ENCODE assay signal across 29 cellular contexts in genomic region chr5:160001457-160001856, GRCh38. TPM values are rescaled to one million over a fixed set of nuclear protein-coding genes. Genes with fewer than 3 reads are reported as not detected.
A peak's percentile ranks its signal among the peaks of the same experiment; 100 is the strongest.
DNase-seq lines count a peak whose midpoint lies in the region; ATAC-seq and TF ChIP-seq lines count a peak whose summit lies in the region.
"Had no signal": no experiment of that assay in that cellular context is flagged by ENCODE, and none has a peak within 500 bp of the region (broad histone marks: within the 10 kb centered on the region; RNA-seq: fewer than 3 reads in every experiment).

No MANE protein-coding gene starts in this region.

- H3K27me3 Mint-ChIP-seq in H9 (ENCODE audit: low read depth) (peaks cover 19% of the 10 kb centered on the region), progenitor cell of endocrine pancreas (no peaks in the 10 kb centered on the region)

- WGBS in H9 (ENCODE audit: extremely low coverage, insufficient read length, low lambda C conversion rate): no CpG with 5 or more reads among the region's 3 CpGs

- intact Hi-C loops in mucosa of descending colon (cut with DNase I, micrococcal nuclease): no loop called here
- intact Hi-C loops in PC-3 (cut with micrococcal nuclease): no loop called here

- TF ChIP-seq CTCF in H9 (conservative IDR thresholded peaks at IDR 0.05) (no peak), mucosa of descending colon (IDR thresholded peaks at IDR 0.05) (no peak), PC-3 (conservative IDR thresholded peaks at IDR 0.05; ENCODE audit: low read depth, low read length) (no peak), BE2C (IDR thresholded peaks at IDR 0.05; ENCODE audit: low read depth, low read length) (no peak), progenitor cell of endocrine pancreas (IDR thresholded peaks at IDR 0.05; ENCODE audit: unreplicated experiment) (no peak)

- H3K18ac ChIP-seq in H9 (ENCODE audit: insufficient read length, low read depth, low read length): no peak overlapping the region

- H2AFZ ChIP-seq in H9 (ENCODE audit: low read length): no peak overlapping the region
- H2AFZ ChIP-seq in PC-3 (ENCODE audit: low read length): no peak overlapping the region

- H4K20me1 ChIP-seq in H9 (ENCODE audit: control insufficient read depth, insufficient read depth, insufficient read length) (no peaks in the 10 kb centered on the region), PC-3 (ENCODE audit: low read length) (no peaks in the 10 kb centered on the region)

- no peak overlapping the region for H3T11ph ChIP-seq in H9 (ENCODE audit: low read length)

- H3K27ac Mint-ChIP-seq in H9 (no peak overlapping the region), progenitor cell of endocrine pancreas (no peak overlapping the region)
- H3K27ac Mint-ChIP-seq: activated naive CD4-positive, alpha-beta T cell treated with anti-CD3 and anti-CD28 coated beads for 36 hours; activated T-helper 1 cell treated with anti-CD3 and anti-CD28 coated beads, Interleukin-12 subunit alpha, Interleukin-12 subunit beta, Interleukin-2, Interleukin-4 antibody, amounts not matched to agents 30 ng/mL and 10 ng/mL and 1 ng/mL, durations not matched to agents 14 hours and 24 hours and 36 hours; brain; memory B cell; stimulated activated naive B cell treated with anti-CD40 and anti-IgM and Interleukin-4, amounts not matched to agents 10 μg/mL and 1 μg/mL and 100 μg/mL, for 72 hours had no signal

- H3F3A ChIP-seq in PC-3 (ENCODE audit: low read length, unreplicated experiment): no peaks in the 10 kb centered on the region

- no peaks in the 10 kb centered on the region for H3K9me3 Mint-ChIP-seq in H9
- no peaks in the 10 kb centered on the region for H3K9me3 Mint-ChIP-seq in progenitor cell of endocrine pancreas (ENCODE audit: low read depth)
- H3K9me3 Mint-ChIP-seq: activated naive CD4-positive, alpha-beta T cell treated with anti-CD3 and anti-CD28 coated beads for 36 hours; activated T-helper 1 cell treated with anti-CD3 and anti-CD28 coated beads, Interleukin-12 subunit alpha, Interleukin-12 subunit beta, Interleukin-2, Interleukin-4 antibody, amounts not matched to agents 30 ng/mL and 10 ng/mL and 1 ng/mL, durations not matched to agents 14 hours and 24 hours and 36 hours; brain; CD14-positive monocyte; memory B cell; stimulated activated naive B cell treated with anti-CD40 and anti-IgM and Interleukin-4, amounts not matched to agents 10 μg/mL and 1 μg/mL and 100 μg/mL, for 72 hours had no signal

- H3K4ac ChIP-seq in H9 (ENCODE audit: low read depth, low read length): no peak overlapping the region

- no peak overlapping the region for H3K14ac ChIP-seq in H9 (ENCODE audit: insufficient read depth, low read length)

- no peaks in the 10 kb centered on the region for H3K23me2 ChIP-seq in H9 (ENCODE audit: insufficient read length, low read depth, low read length, poor library complexity, severe bottlenecking)

- H2BK5ac ChIP-seq in H9 (ENCODE audit: insufficient read length, low read length): no peak overlapping the region

- POLR2A ChIA-PET in PC-3 (lab: Charles Lee; ENCODE audit: unreplicated experiment): no interaction called here

- no peak overlapping the region for H2BK120ac ChIP-seq in H9 (ENCODE audit: low read depth, low read length, poor library complexity, severe bottlenecking)

- H3K4me2 ChIP-seq in H9 (ENCODE audit: insufficient read depth, insufficient read length, low read length) (no peak overlapping the region), PC-3 (ENCODE audit: low read length) (no peak overlapping the region)
- H3K4me2 ChIP-seq: KMS-11 had no signal

- no peak overlapping the region for H2BK20ac ChIP-seq in H9 (ENCODE audit: low read depth, low read length, poor library complexity, severe bottlenecking)

- H3K9ac ChIP-seq in H9 (ENCODE audit: extremely low read depth, insufficient read length, low read length) (no peak overlapping the region), PC-3 (ENCODE audit: low read length) (no peak overlapping the region)
- H3K9ac ChIP-seq: KMS-11 had no signal

- H3K27ac ChIP-seq in H9 (ENCODE audit: insufficient read length, low read depth, low read length) (no peak overlapping the region), PC-3 (ENCODE audit: low read length) (no peak overlapping the region)
- H3K27ac ChIP-seq: adrenal gland, gastroesophageal sphincter, KMS-11, Peyer's patch, prostate gland, sigmoid colon, SJSA1, suprapubic skin, vagina had no signal

- DNase-seq in DMS153 treated with DMSO at 0.1 percent for 48 hours (lab: John Stamatoyannopoulos, UW; ENCODE audit: unreplicated experiment) (peak; percentile 2), H9 (no peak), NCI-H774 (lab: John Stamatoyannopoulos, UW) (peak; percentile 84), mucosa of descending colon (peak in 2 of 3 donors; percentile 42 to 56), PC-3 (no peak), BE2C (no peak), progenitor cell of endocrine pancreas (ENCODE audit: low spot score, unreplicated experiment) (no peak)
- DNase-seq: activated CD4-positive, alpha-beta T cell treated with anti-CD3 and anti-CD28 coated beads, Interleukin-2, amount 50 U/mL, for 48 hours; activated naive CD4-positive, alpha-beta T cell treated with anti-CD3 and anti-CD28 coated beads for 36 hours; HCEC 1CT; hippocampal formation; NCI-H187; Peyer's patch; sigmoid colon; stimulated activated CD4-positive, alpha-beta T cell treated with anti-CD3 and anti-CD28 coated beads, Interleukin-4, amount 100 ng/mL, for 4 hours; stimulated activated naive B cell treated with anti-CD40 and anti-IgM and Interleukin-4, amounts not matched to agents 10 μg/mL and 1 μg/mL and 100 μg/mL, for 72 hours; T-helper 1 cell had no signal

- H3K9me2 ChIP-seq in PC-3 (replicated peaks; ENCODE audit: low read length): no peaks in the 10 kb centered on the region

- H3K79me1 ChIP-seq in H9 (ENCODE audit: insufficient read depth, low read depth, low read length, poor library complexity, severe bottlenecking): no peaks in the 10 kb centered on the region

- ATAC-seq in mucosa of descending colon: peak; percentile 78
- ATAC-seq in PC-3: no peak
- no peak for ATAC-seq in GM19351 (IDR thresholded peaks at IDR 0.05; ENCODE audit: unreplicated experiment)
- ATAC-seq: gastroesophageal sphincter; stimulated activated naive B cell treated with anti-CD40 and anti-IgM and Interleukin-4, amounts not matched to agents 10 μg/mL and 1 μg/mL and 100 μg/mL, for 72 hours had no signal

- H4K91ac ChIP-seq in H9 (ENCODE audit: insufficient read length, low read depth, low read length): no peak overlapping the region

- H3K36me3 Mint-ChIP-seq in H9 (ENCODE audit: insufficient read depth in 1 of 3, low read depth in 3 of 3) (no peaks in the 10 kb centered on the region), progenitor cell of endocrine pancreas (ENCODE audit: insufficient read depth) (no peaks in the 10 kb centered on the region)
- H3K36me3 Mint-ChIP-seq: brain; CD14-positive monocyte; memory B cell; stimulated activated naive B cell treated with anti-CD40 and anti-IgM and Interleukin-4, amounts not matched to agents 10 μg/mL and 1 μg/mL and 100 μg/mL, for 72 hours had no signal

- H3K4me3 ChIP-seq in mucosa of descending colon (no peak overlapping the region), PC-3 (ENCODE audit: low read length) (no peak overlapping the region), BE2C (ENCODE audit: low read depth, low read length) (no peak overlapping the region)
- H3K4me3 ChIP-seq: adrenal gland, gastroesophageal sphincter, Peyer's patch, prostate gland, sigmoid colon, SJSA1, suprapubic skin, vagina had no signal

- H4K5ac ChIP-seq in H9 (ENCODE audit: insufficient read length, low read depth, low read length): no peak overlapping the region

- H3K56ac ChIP-seq in H9 (ENCODE audit: insufficient read length, low read depth, low read length): no peak overlapping the region

- H3K36me3 ChIP-seq in mucosa of descending colon (ENCODE audit: low read depth) (no peaks in the 10 kb centered on the region), PC-3 (ENCODE audit: low read depth, low read length) (no peaks in the 10 kb centered on the region), BE2C (no peaks in the 10 kb centered on the region)
- H3K36me3 ChIP-seq: adrenal gland, gastroesophageal sphincter, Peyer's patch, prostate gland, sigmoid colon, SJSA1, suprapubic skin, vagina had no signal

- H3K4me1 Mint-ChIP-seq in H9 (no peaks in the 10 kb centered on the region), progenitor cell of endocrine pancreas (ENCODE audit: low read depth) (no peaks in the 10 kb centered on the region)
- H3K4me1 Mint-ChIP-seq: brain; CD14-positive monocyte; memory B cell; stimulated activated naive B cell treated with anti-CD40 and anti-IgM and Interleukin-4, amounts not matched to agents 10 μg/mL and 1 μg/mL and 100 μg/mL, for 72 hours had no signal

- H3K27me3 ChIP-seq in H9 (ENCODE audit: insufficient read depth, low read length): no peaks in the 10 kb centered on the region
- no peaks in the 10 kb centered on the region; the same call in 1 of the 2 replicates for H3K27me3 ChIP-seq in PC-3 (ENCODE audit: low read length)
- H3K27me3 ChIP-seq in BE2C: peaks cover 45% of the 10 kb centered on the region
- H3K27me3 ChIP-seq: adrenal gland, gastroesophageal sphincter, Peyer's patch, sigmoid colon, SJSA1, vagina had no signal

- H2BK12ac ChIP-seq in H9 (ENCODE audit: insufficient read length, low read depth, low read length): no peak overlapping the region

- no peak overlapping the region for H3K23ac ChIP-seq in H9 (ENCODE audit: insufficient read length, low read depth, low read length)

- H3K79me2 ChIP-seq in H9 (ENCODE audit: insufficient read depth, low read length) (no peaks in the 10 kb centered on the region), PC-3 (ENCODE audit: low read length) (no peaks in the 10 kb centered on the region)

- H2AK5ac ChIP-seq in H9 (ENCODE audit: insufficient read length, low read length): no peak overlapping the region

- no TSS peak for BruUV-seq in PC-3 (replicated peaks; lab: Mats Ljungman, UMichigan)

- CTCF ChIA-PET in PC-3 (lab: Charles Lee): no interaction called here

- no peak overlapping the region for H2BK15ac ChIP-seq in H9 (ENCODE audit: low read depth, low read length)

- H3K4me3 Mint-ChIP-seq in H9 (no peak overlapping the region; a peak in 1 of 5 replicates), progenitor cell of endocrine pancreas (ENCODE audit: low read depth) (no peak overlapping the region)
- H3K4me3 Mint-ChIP-seq: activated naive CD4-positive, alpha-beta T cell treated with anti-CD3 and anti-CD28 coated beads for 36 hours; activated T-helper 1 cell treated with anti-CD3 and anti-CD28 coated beads, Interleukin-12 subunit alpha, Interleukin-12 subunit beta, Interleukin-2, Interleukin-4 antibody, amounts not matched to agents 30 ng/mL and 10 ng/mL and 1 ng/mL, durations not matched to agents 14 hours and 24 hours and 36 hours; brain; CD14-positive monocyte; memory B cell; stimulated activated naive B cell treated with anti-CD40 and anti-IgM and Interleukin-4, amounts not matched to agents 10 μg/mL and 1 μg/mL and 100 μg/mL, for 72 hours had no signal

- H3K4me1 ChIP-seq in H9 (ENCODE audit: insufficient read depth, low read length): no peaks in the 10 kb centered on the region
- no peaks in the 10 kb centered on the region for H3K4me1 ChIP-seq in mucosa of descending colon (ENCODE audit: low read depth)
- no peaks in the 10 kb centered on the region for H3K4me1 ChIP-seq in PC-3 (ENCODE audit: insufficient read depth, low read length)
- H3K4me1 ChIP-seq in BE2C: no peaks in the 10 kb centered on the region
- H3K4me1 ChIP-seq: adrenal gland, gastroesophageal sphincter, Peyer's patch, prostate gland, sigmoid colon, suprapubic skin, vagina had no signal

- H4K8ac ChIP-seq in H9 (replicated peaks; ENCODE audit: insufficient read length, low read depth, low read length): peak overlapping the region; percentile 73

- H3K9me3 ChIP-seq in H9 (ENCODE audit: control insufficient read depth, low read depth, low read length): no peaks in the 10 kb centered on the region
- H3K9me3 ChIP-seq in mucosa of descending colon: no peaks in the 10 kb centered on the region
- no peaks in the 10 kb centered on the region for H3K9me3 ChIP-seq in PC-3 (ENCODE audit: low read length)
- no peaks in the 10 kb centered on the region for H3K9me3 ChIP-seq in BE2C
- H3K9me3 ChIP-seq: adrenal gland, gastroesophageal sphincter, Peyer's patch, prostate gland, sigmoid colon, SJSA1, suprapubic skin, vagina had no signal

RNA-seq across cellular contexts. Expression of gene TTC1, which starts 7.5 kb away (rescaled TPM):
- total RNA-seq in H9 (2021) (62.6 and 63.3 TPM in 2 replicates), mucosa of descending colon (10 to 100 TPM; 42.6 to 54.7 (median 46.6) TPM), PC-3 (2014; rRNA removed) (61.4 and 65.0 TPM in 2 replicates), progenitor cell of endocrine pancreas (43.4 and 46.3 TPM in 2 replicates)
- 72.6 TPM for polyA plus RNA-seq in BE2C (2012; ENCODE audit: insufficient read depth, insufficient read length, low read depth)

Comparison
In these comparisons a context has a peak if more than half of its experiments do, and no peak if none do; other contexts are left out.
1. DNase-seq: peak in DMS153 treated with DMSO at 0.1 percent for 48 hours (single experiment), NCI-H774 (single experiment) and mucosa of descending colon (2 of 3); none in H9 (single experiment), PC-3 (single experiment), BE2C (single experiment) and progenitor cell of endocrine pancreas (single experiment).